ENCODE assay signal across 8 cellular contexts in genomic region chr9:70901741-70902140, GRCh38.
"Had no signal": no experiment of that assay in that cellular context is flagged by ENCODE, and none has a peak within 500 bp of the region (broad histone marks: within the 10 kb centered on the region; RNA-seq: fewer than 3 reads in every experiment).

No MANE protein-coding gene starts in this region.

- H3K4me3 ChIP-seq: neural progenitor cell, pancreas had no signal

- H3K36me3 ChIP-seq: neural progenitor cell, pancreas had no signal

- H3K4me1 ChIP-seq: pancreas had no signal

- DNase-seq: activated CD4-positive, alpha-beta memory T cell treated with anti-CD3 and anti-CD28 coated beads for 36 hours; activated CD4-positive, alpha-beta T cell treated with anti-CD3 and anti-CD28 coated beads for 1 hour; activated CD8-positive, alpha-beta memory T cell treated with anti-CD3 and anti-CD28 coated beads, Interleukin-2, amount 50 U/mL, for 48 hours; cortex of kidney; effector CD8-positive, alpha-beta T cell; left ventricle myocardium superior; pancreas had no signal

- H3K27me3 ChIP-seq: neural progenitor cell, pancreas had no signal

- H3K27ac ChIP-seq: pancreas had no signal

- H3K9me3 ChIP-seq: pancreas had no signal
